32 cellular contexts compared by ENCODE assay signal in the genomic region with DNA sequence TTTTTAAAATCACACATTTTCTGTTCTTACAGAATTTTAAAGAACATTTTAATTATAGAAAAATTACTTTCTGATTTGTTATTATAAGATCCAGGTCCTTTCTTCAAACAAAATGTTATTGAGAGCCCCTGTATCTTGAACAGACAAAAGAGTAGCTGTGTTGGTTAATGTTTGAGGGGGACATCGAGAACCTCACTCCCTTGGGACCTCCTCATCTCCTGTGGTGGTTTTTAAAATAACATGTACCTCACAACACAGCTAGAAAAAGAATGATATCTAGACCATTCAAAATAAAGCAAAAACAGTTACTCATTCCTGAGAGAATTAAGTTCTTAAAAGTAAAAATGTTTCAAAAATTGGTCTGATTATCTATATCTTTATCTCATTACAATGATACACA.
"Had no signal": no experiment of that assay in that cellular context is flagged by ENCODE, and none has a peak within 500 bp of the region (broad histone marks: within the 10 kb centered on the region; RNA-seq: fewer than 3 reads in every experiment).

No MANE protein-coding gene starts in this region.

- H3K27me3 Mint-ChIP-seq: progenitor cell of endocrine pancreas; stimulated activated memory B cell treated with anti-CD40 and anti-IgM and Interleukin-4, amounts not matched to agents 10 μg/mL and 1 μg/mL and 100 μg/mL, for 72 hours; stimulated activated naive CD8-positive, alpha-beta T cell treated with anti-CD3 and anti-CD28 coated beads, Interleukin-15, amount 100 ng/mL, for 72 hours had no signal

- H3K36me3 Mint-ChIP-seq: naive thymus-derived CD8-positive, alpha-beta T cell; natural killer cell treated with Interleukin-12 subunit alpha and Interleukin-12 subunit beta and Interleukin-15 and Interleukin-18, amount 100 ng/mL, for 72 hours; stimulated activated memory B cell treated with anti-CD40 and anti-IgM and Interleukin-4, amounts not matched to agents 10 μg/mL and 1 μg/mL and 100 μg/mL, for 72 hours had no signal

- H3K4me2 ChIP-seq: neural progenitor cell had no signal

- DNase-seq: naive thymus-derived CD8-positive, alpha-beta T cell; nephron progenitor cell; occipital lobe; ovary; posterior cingulate gyrus; psoas muscle; right cardiac atrium; right lobe of liver; sigmoid colon; small intestine; spleen; stimulated activated CD4-positive, alpha-beta T cell treated with anti-CD3 and anti-CD28 coated beads, Interleukin-12 subunit alpha, Interleukin-12 subunit beta, amount 100 ng/mL, for 4 hours; stimulated activated CD4-positive, alpha-beta T cell treated with anti-CD3 and anti-CD28 coated beads, Interleukin-1b, Interleukin-23, amount 100 ng/mL, for 48 hours; stimulated activated CD4-positive, alpha-beta T cell treated with anti-CD3 and anti-CD28 coated beads, Interleukin-4, amount 100 ng/mL, for 1 hour; stimulated activated CD4-positive, alpha-beta T cell treated with anti-CD3 and anti-CD28 coated beads, Interleukin-4, amount 100 ng/mL, for 4 hours; stimulated activated CD8-positive, alpha-beta memory T cell treated with anti-CD3 and anti-CD28 coated beads, Interleukin-4, amount 100 ng/mL, for 48 hours; stimulated activated naive CD4-positive, alpha-beta T cell; stimulated activated naive CD8-positive, alpha-beta T cell treated with anti-CD3 and anti-CD28 coated beads, Interleukin-15, amount 100 ng/mL, for 72 hours; stimulated activated naive CD8-positive, alpha-beta T cell treated with anti-CD3 and anti-CD28 coated beads, Interleukin-15, Interleukin-2, amounts not matched to agents 100 U/mL and 50 U/mL, for 24 hours; substantia nigra; thyroid gland; trophoblast cell; upper lobe of left lung had no signal

- H2AFZ ChIP-seq: neural progenitor cell, parathyroid adenoma had no signal

- H3K4me3 Mint-ChIP-seq: naive thymus-derived CD8-positive, alpha-beta T cell; natural killer cell treated with Interleukin-12 subunit alpha and Interleukin-12 subunit beta and Interleukin-15 and Interleukin-18, amount 100 ng/mL, for 72 hours; nephron progenitor cell; neural progenitor cell; stimulated activated memory B cell treated with anti-CD40 and anti-IgM and Interleukin-4, amounts not matched to agents 10 μg/mL and 1 μg/mL and 100 μg/mL, for 72 hours; stimulated activated naive CD8-positive, alpha-beta T cell treated with anti-CD3 and anti-CD28 coated beads, Interleukin-15, amount 100 ng/mL, for 72 hours had no signal

- H3K27me3 ChIP-seq: neural progenitor cell, ovary, right lobe of liver, sigmoid colon, spleen, suprapubic skin, thyroid gland, tibial nerve, upper lobe of left lung, vagina had no signal

- H3K4me3 ChIP-seq: neural progenitor cell, ovary, psoas muscle, right lobe of liver, sigmoid colon, spleen, suprapubic skin, thoracic aorta, thyroid gland, tibial nerve, upper lobe of left lung, vagina had no signal

- H3K79me2 ChIP-seq: parathyroid adenoma had no signal

- H3K9ac ChIP-seq: neural progenitor cell, parathyroid adenoma had no signal

- H3K4me1 Mint-ChIP-seq: naive thymus-derived CD8-positive, alpha-beta T cell; nephron progenitor cell; stimulated activated memory B cell treated with anti-CD40 and anti-IgM and Interleukin-4, amounts not matched to agents 10 μg/mL and 1 μg/mL and 100 μg/mL, for 72 hours; stimulated activated naive CD8-positive, alpha-beta T cell treated with anti-CD3 and anti-CD28 coated beads, Interleukin-15, amount 100 ng/mL, for 72 hours had no signal

- H3K27ac ChIP-seq: neural progenitor cell, ovary, parathyroid adenoma, psoas muscle, right lobe of liver, sigmoid colon, spleen, suprapubic skin, thoracic aorta, thyroid gland, tibial nerve, upper lobe of left lung, vagina had no signal

- H3K9me3 ChIP-seq: ovary, psoas muscle, right lobe of liver, sigmoid colon, spleen, suprapubic skin, thoracic aorta, thyroid gland, tibial nerve, upper lobe of left lung, vagina had no signal

- H3K9me3 Mint-ChIP-seq: naive thymus-derived CD8-positive, alpha-beta T cell; natural killer cell treated with Interleukin-12 subunit alpha and Interleukin-12 subunit beta and Interleukin-15 and Interleukin-18, amount 100 ng/mL, for 72 hours; nephron progenitor cell; neural progenitor cell; stimulated activated memory B cell treated with anti-CD40 and anti-IgM and Interleukin-4, amounts not matched to agents 10 μg/mL and 1 μg/mL and 100 μg/mL, for 72 hours; stimulated activated naive CD8-positive, alpha-beta T cell treated with anti-CD3 and anti-CD28 coated beads, Interleukin-15, amount 100 ng/mL, for 72 hours had no signal

- H3K36me3 ChIP-seq: ovary, right lobe of liver, sigmoid colon, spleen, suprapubic skin, thoracic aorta, thyroid gland, tibial nerve, upper lobe of left lung, vagina had no signal

- ATAC-seq: naive thymus-derived CD8-positive, alpha-beta T cell; natural killer cell treated with Interleukin-12 subunit alpha and Interleukin-12 subunit beta and Interleukin-15 and Interleukin-18, amount 100 ng/mL, for 72 hours; psoas muscle; right cardiac atrium; right lobe of liver; stimulated activated memory B cell treated with anti-CD40 and anti-IgM and Interleukin-4, amounts not matched to agents 10 μg/mL and 1 μg/mL and 100 μg/mL, for 72 hours; stimulated activated naive CD8-positive, alpha-beta T cell treated with anti-CD3 and anti-CD28 coated beads, Interleukin-15, amount 100 ng/mL, for 72 hours; stimulated activated naive CD8-positive, alpha-beta T cell treated with anti-CD3 and anti-CD28 coated beads, Interleukin-15, Interleukin-2, amounts not matched to agents 100 U/mL and 50 U/mL, for 24 hours had no signal

- H3K27ac Mint-ChIP-seq: naive thymus-derived CD8-positive, alpha-beta T cell; natural killer cell treated with Interleukin-12 subunit alpha and Interleukin-12 subunit beta and Interleukin-15 and Interleukin-18, amount 100 ng/mL, for 72 hours; nephron progenitor cell; neural progenitor cell; progenitor cell of endocrine pancreas; stimulated activated memory B cell treated with anti-CD40 and anti-IgM and Interleukin-4, amounts not matched to agents 10 μg/mL and 1 μg/mL and 100 μg/mL, for 72 hours; stimulated activated naive CD8-positive, alpha-beta T cell treated with anti-CD3 and anti-CD28 coated beads, Interleukin-15, amount 100 ng/mL, for 72 hours had no signal
